ENCODE assay signal across 8 cellular contexts in the genomic region with DNA sequence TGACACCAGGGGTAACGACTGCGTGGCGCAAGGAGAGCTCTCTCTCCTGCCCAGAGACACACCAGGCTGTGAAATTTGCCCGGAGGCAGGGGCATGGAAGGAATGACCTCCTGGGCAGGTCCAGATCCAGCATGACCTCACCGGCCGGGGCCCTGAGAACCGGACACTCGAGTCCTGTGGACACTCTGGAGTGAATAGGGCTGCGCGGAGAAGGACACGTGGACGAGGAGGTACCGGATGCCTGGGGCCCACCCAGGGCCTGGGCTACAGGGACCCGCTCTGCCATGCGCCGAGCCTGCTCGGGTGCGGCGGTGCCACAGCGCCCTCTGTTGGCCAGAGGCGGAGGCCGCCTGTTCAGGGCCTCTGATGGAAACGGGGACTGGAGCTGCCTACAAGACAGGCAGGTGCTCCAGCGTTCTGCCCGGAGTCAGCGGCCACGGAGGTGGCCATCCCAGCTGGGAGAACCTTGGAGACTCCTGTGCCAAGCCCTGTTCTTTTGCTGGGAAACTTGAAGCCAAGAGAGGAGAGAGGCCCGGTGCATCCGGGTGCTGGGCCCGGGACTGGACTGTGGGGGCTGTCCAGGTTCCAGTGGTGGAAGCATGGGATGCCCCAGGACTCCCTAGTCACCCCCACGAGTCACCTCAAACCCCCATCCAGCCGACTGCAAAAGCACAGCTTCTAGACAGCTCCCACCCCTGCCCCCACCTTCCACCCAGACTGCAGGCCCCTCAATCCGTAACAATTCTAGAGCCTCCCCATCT. TPM values are rescaled to one million over a fixed set of nuclear protein-coding genes. Genes with fewer than 3 reads are reported as not detected.
DNase-seq lines count a peak whose midpoint lies in the region; ATAC-seq, FAIRE-seq and TF ChIP-seq lines count a peak whose summit lies in the region.

No MANE protein-coding gene starts in this region.

- TF ChIP-seq RAD21 in HepG2 (CRISPR knock-in tag; IDR thresholded peaks at IDR 0.05), result peak; percentile 98

- H3K27ac Mint-ChIP-seq in CD14-positive monocyte (no peak overlapping the region), HFFc6 (no peak overlapping the region)
- H3K27ac Mint-ChIP-seq in central memory CD8-positive, alpha-beta T cell (ENCODE audit: low read depth), result no peak overlapping the region

- H3K9me3 Mint-ChIP-seq in CD14-positive monocyte (no peaks in the 10 kb centered on the region), HFFc6 (no peaks in the 10 kb centered on the region)
- no peaks in the 10 kb centered on the region for H3K9me3 Mint-ChIP-seq in central memory CD8-positive, alpha-beta T cell

- ATAC-seq in central memory CD8-positive, alpha-beta T cell (replicated peaks; ENCODE audit: extremely low read depth, poor library complexity, severe bottlenecking), result peak; percentile 94
- ATAC-seq in HepG2 (peak; percentile 92), HG03135 (IDR thresholded peaks at IDR 0.05; ENCODE audit: unreplicated experiment) (no peak)

- H3K4me3 ChIP-seq in HepG2 (replicated peaks in 1 of 3; ENCODE audit: insufficient read depth in 1 of 3, low read depth in 2 of 3, low read length in 3 of 3), result peak overlapping the region; percentile 13 to 65 (median 21); a peak in 5 of 6 replicates

- H3K27me3 ChIP-seq in HepG2 (ENCODE audit: control insufficient read depth in 1 of 2, insufficient read depth in 2 of 2, low read length in 2 of 2), result peaks cover 14 to 31% of the 10 kb centered on the region in 2 experiments

- TF ChIP-seq POLR2A in HepG2 (IDR thresholded peaks at IDR 0.05; ENCODE audit: insufficient read depth in 1 of 2, low read depth in 2 of 2, low read length in 2 of 2), result no peak

- peak overlapping the region; percentile 36 for H2AFZ ChIP-seq in HepG2 (ENCODE audit: low read length)

- no peaks in the 10 kb centered on the region for H3K9me3 ChIP-seq in HepG2 (ENCODE audit: low read length)

- BruUV-seq in HepG2 (replicated peaks; lab: Mats Ljungman, UMichigan), result no TSS peak

- in situ Hi-C loops in HepG2 (cut with HindIII; ENCODE audit: extremely low pct_ligation_motif_present, low pct_unique_long_range_greater_than_20kb), result no loop called here

- TF ChIP-seq EP300 in HepG2 (IDR thresholded peaks at IDR 0.05; ENCODE audit: low read depth in 2 of 2, low read length in 2 of 2) (no peak), HepG2 (CRISPR knock-in tag; IDR thresholded peaks at IDR 0.05; ENCODE audit: borderline replicate concordance) (peak; percentile 25; the same call in 1 of the 2 replicates)

- H3K36me3 Mint-ChIP-seq in CD14-positive monocyte (no peaks in the 10 kb centered on the region), HFFc6 (ENCODE audit: low read depth) (no peaks in the 10 kb centered on the region)
- H3K36me3 Mint-ChIP-seq in central memory CD8-positive, alpha-beta T cell (ENCODE audit: insufficient read depth), result peaks cover 3% of the 10 kb centered on the region

- peak overlapping the region; percentile 83 for H3K4me2 ChIP-seq in HepG2 (ENCODE audit: low read depth, low read length)

- H3K27ac ChIP-seq in HepG2 (ENCODE audit: extremely low read length, insufficient read depth, low read length), result no peak overlapping the region

- H3K36me3 ChIP-seq in HepG2 (replicated peaks in 1 of 2; ENCODE audit: control insufficient read depth in 1 of 2, insufficient read depth in 2 of 2, low read length in 2 of 2), result no peaks in the 10 kb centered on the region

- peak overlapping the region; percentile 24; the same call in 1 of the 2 replicates for H3K9ac ChIP-seq in HepG2 (ENCODE audit: insufficient read depth, low read depth, low read length)

- H3K79me2 ChIP-seq in HepG2 (ENCODE audit: insufficient read depth, low read length), result no peaks in the 10 kb centered on the region

- H3K4me1 Mint-ChIP-seq in CD14-positive monocyte, result peaks cover 11% of the 10 kb centered on the region
- no peaks in the 10 kb centered on the region for H3K4me1 Mint-ChIP-seq in HFFc6 (ENCODE audit: low read depth)
- peaks cover 11% of the 10 kb centered on the region for H3K4me1 Mint-ChIP-seq in central memory CD8-positive, alpha-beta T cell

- TF ChIP-seq CTCF in CD14-positive monocyte (IDR thresholded peaks at IDR 0.05) (peak; percentile 97), HFFc6 (IDR thresholded peaks at IDR 0.05) (peak; percentile 99), HepG2 (CRISPR knock-in tag; IDR thresholded peaks at IDR 0.05) (peak; percentile 100)

- peaks cover 45% of the 10 kb centered on the region for H3K4me1 ChIP-seq in HepG2 (ENCODE audit: insufficient read depth, low read length)

- H3K27me3 Mint-ChIP-seq in CD14-positive monocyte (ENCODE audit: low read depth in 3 of 3), result peaks cover 1 to 17% (median 13%) of the 10 kb centered on the region in 3 donors
- peaks cover 3% of the 10 kb centered on the region for H3K27me3 Mint-ChIP-seq in HFFc6 (ENCODE audit: insufficient read depth)
- peaks cover 10% of the 10 kb centered on the region for H3K27me3 Mint-ChIP-seq in central memory CD8-positive, alpha-beta T cell

- CTCF ChIA-PET in HepG2 (lab: Yijun Ruan, JAX; ENCODE audit: low intra/inter-chr PET ratio, low total read pairs), result interaction anchor here (0.7 to 3.8 kb wide), 9 partner anchors 11 to 223 kb away, joined by 3 to 75 read pairs (median 6); no protein-coding TSS in a partner anchor

- POLR2A ChIA-PET in HepG2 (lab: Yijun Ruan, JAX), result interaction anchor here (0.6 to 1.4 kb wide), 6 partner anchors 9 to 208 kb away, joined by 3 to 4 read pairs (median 4); a partner anchor contains a TSS

- peak overlapping the region in 1 of 2 donors; percentile 21 for H3K4me3 Mint-ChIP-seq in CD14-positive monocyte
- no peak overlapping the region for H3K4me3 Mint-ChIP-seq in HFFc6
- no peak overlapping the region for H3K4me3 Mint-ChIP-seq in central memory CD8-positive, alpha-beta T cell

- FAIRE-seq in HepG2 (lab: Jason Lieb, UNC), result peak; percentile 76

- DNase-seq in CD14-positive monocyte (ENCODE audit: low spot score) (no peak), HFFc6 (peak; percentile 26), NCI-H510A treated with DMSO at 0.1 percent for 48 hours (lab: John Stamatoyannopoulos, UW) (peak; percentile 77), HepG2 (ENCODE audit: low spot score) (peak; percentile 65)
- peak; percentile 72 for DNase-seq in activated CD4-positive, alpha-beta T cell treated with anti-CD3 and anti-CD28 coated beads for 1 hour
- peak; percentile 79 to 89 for DNase-seq in central memory CD8-positive, alpha-beta T cell (ENCODE audit: low spot score in 2 of 2)
- DNase-seq in stimulated activated CD4-positive, alpha-beta T cell treated with anti-CD3 and anti-CD28 coated beads, Interleukin-4, amount 100 ng/mL, for 48 hours (ENCODE audit: low read depth in 2 of 2), result peak; percentile 74 to 86

- 28% methylated on average over 7 of the region's 33 CpGs for WGBS in HepG2 (ENCODE audit: low lambda C conversion rate)

- intact Hi-C loops in CD14-positive monocyte (cut with micrococcal nuclease) (loop anchor here (2.0 to 10.0 kb wide), 4 partner anchors 59 to 252 kb away; a partner anchor contains a TSS), HepG2 (cut with micrococcal nuclease; ENCODE audit: unreplicated experiment) (loop anchor here (1.0 to 10.0 kb wide), 3 partner anchors 42 to 242 kb away; no protein-coding TSS in a partner anchor)

- H4K20me1 ChIP-seq in HepG2 (ENCODE audit: insufficient read depth, low read length), result no peaks in the 10 kb centered on the region

TF ChIP-seq in HepG2, 621 proteins besides CTCF, POLR2A, EP300 and RAD21 (continues in another document):
- TF ChIP-seq, protein P1, sequence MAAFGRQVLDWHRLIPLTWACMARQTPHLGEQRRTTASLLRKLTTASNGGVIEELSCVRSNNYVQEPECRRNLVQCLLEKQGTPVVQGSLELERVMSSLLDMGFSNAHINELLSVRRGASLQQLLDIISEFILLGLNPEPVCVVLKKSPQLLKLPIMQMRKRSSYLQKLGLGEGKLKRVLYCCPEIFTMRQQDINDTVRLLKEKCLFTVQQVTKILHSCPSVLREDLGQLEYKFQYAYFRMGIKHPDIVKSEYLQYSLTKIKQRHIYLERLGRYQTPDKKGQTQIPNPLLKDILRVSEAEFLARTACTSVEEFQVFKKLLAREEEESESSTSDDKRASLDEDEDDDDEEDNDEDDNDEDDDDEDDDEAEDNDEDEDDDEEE (CRISPR knock-in tag; IDR thresholded peaks at IDR 0.05), result no peak
- TF ChIP-seq KMT2B (CRISPR knock-in tag; IDR thresholded peaks at IDR 0.05), result 0 out of 2 replicates have a peak, but pooled peaks have one; percentile 44
- peak; percentile 86 for TF ChIP-seq CBX5 (CRISPR knock-in tag; IDR thresholded peaks at IDR 0.05; ENCODE audit: borderline replicate concordance)
- no peak for TF ChIP-seq ZFP36 (IDR thresholded peaks at IDR 0.05; ENCODE audit: borderline replicate concordance, low read depth, low read length, partially characterized antibody)
- TF ChIP-seq MEIS2 (CRISPR knock-in tag; IDR thresholded peaks at IDR 0.05), result peak; percentile 32; the same call in 1 of the 2 replicates

RNA-seq across cellular contexts. Expression of a gene that starts 19.3 kb away (rescaled TPM):
- polyA plus RNA-seq in CD14-positive monocyte (not detected), HepG2 (2011; rRNA removed) (0.48 and 0.58 TPM in 2 replicates)
- 1 to 10 TPM in 5 of 6 experiments, under 1 TPM in 1; 0.59 to 2.3 (median 1.5) TPM for total RNA-seq in HFFc6 (2021; fragmentation: NEBNext Ultra II Directional; extraction: Animal tissue kit (Norgen Biotek cat#: 25700))
- 0.04 and 0.08 TPM in 2 replicates for total RNA-seq in HepG2 (2016; rRNA removed; fragmentation: Illumina TruSeq; extraction: Trizol)
- not detected in 2 replicates for total RNA-seq in HepG2 (2016; cell fraction: cytosol; rRNA removed; fragmentation: Illumina TruSeq; extraction: Trizol; ENCODE audit: low read depth)
- total RNA-seq in HepG2 (2016; cell fraction: insoluble cytoplasmic fraction; rRNA removed; fragmentation: Illumina TruSeq; extraction: Trizol), result 0.10 and 0.11 TPM in 2 replicates
- total RNA-seq in HepG2 (2016; cell fraction: membrane; rRNA removed; fragmentation: Illumina TruSeq; extraction: Trizol), result not detected in 2 replicates
- not detected in 2 replicates for total RNA-seq in HepG2 (2016; cell fraction: nucleus; rRNA removed; fragmentation: Illumina TruSeq; extraction: Trizol)
- polyA plus RNA-seq in HepG2 (2011; cell fraction: cytosol; rRNA removed), result 0.31 and 0.54 TPM in 2 replicates
- 0.52 and 0.95 TPM in 2 replicates for polyA plus RNA-seq in HepG2 (2011; cell fraction: nucleus; rRNA removed)
- 0.24 and 0.31 TPM in 2 replicates for polyA plus RNA-seq in HepG2 (2012)
- not detected in 2 replicates for polyA plus RNA-seq in HepG2 (2016; cell fraction: cytosol; fragmentation: Illumina TruSeq; extraction: Trizol; ENCODE audit: low read depth)
- not detected in 2 replicates for polyA plus RNA-seq in HepG2 (2016; cell fraction: insoluble cytoplasmic fraction; fragmentation: Illumina TruSeq; extraction: Trizol; ENCODE audit: low read depth)
- polyA plus RNA-seq in HepG2 (2016; cell fraction: membrane; fragmentation: Illumina TruSeq; extraction: Trizol; ENCODE audit: low read depth), result 0.12 TPM in 1 of 2 replicates, not detected in the other
- polyA plus RNA-seq in HepG2 (2016; cell fraction: nucleus; fragmentation: Illumina TruSeq; extraction: Trizol; ENCODE audit: insufficient read depth, low read depth), result 0.16 TPM in 1 of 2 replicates, not detected in the other
- 0.28 TPM in 1 of 2 replicates, not detected in the other for polyA minus RNA-seq in HepG2 (2011; rRNA and poly(A)+ RNA removed; ENCODE audit: low replicate concordance)
- polyA minus RNA-seq in HepG2 (2011; cell fraction: cytosol; rRNA and poly(A)+ RNA removed), result not detected in 2 replicates
- polyA minus RNA-seq in HepG2 (2011; cell fraction: nucleus; rRNA and poly(A)+ RNA removed), result 0.26 and 0.50 TPM in 2 replicates
